In genomic region chr11:65862191-65862735, GRCh38 we compare ENCODE assay signal across 1 cellular context.
TF ChIP-seq lines count a peak whose summit lies in the region.

No MANE protein-coding gene starts in this region.

TF ChIP-seq in WTC11, 78 proteins besides CTCF, POLR2A, EP300 and RAD21 (continued from another document):
- TF ChIP-seq STAT6 (CRISPR knock-in tag; conservative IDR thresholded peaks at IDR 0.05; ENCODE audit: low read depth) (no peak), ZNF232 (CRISPR knock-in tag; IDR thresholded peaks at IDR 0.05) (no peak), TCF7 (CRISPR knock-in tag; IDR thresholded peaks at IDR 0.05; ENCODE audit: low read depth) (no peak), RELA (CRISPR knock-in tag; IDR thresholded peaks at IDR 0.05; ENCODE audit: borderline replicate concordance) (no peak), CDX4 (CRISPR knock-in tag; IDR thresholded peaks at IDR 0.05; ENCODE audit: borderline replicate concordance) (no peak), USF1 (CRISPR knock-in tag; IDR thresholded peaks at IDR 0.05) (no peak), AR (CRISPR knock-in tag; IDR thresholded peaks at IDR 0.05) (no peak), ETV6 (CRISPR knock-in tag; IDR thresholded peaks at IDR 0.05) (no peak), JUN (CRISPR knock-in tag; IDR thresholded peaks at IDR 0.05) (no peak), GRHL2 (CRISPR knock-in tag; IDR thresholded peaks at IDR 0.05; ENCODE audit: insufficient replicate concordance, severe bottlenecking) (no peak), TP53 (CRISPR knock-in tag; IDR thresholded peaks at IDR 0.05) (no peak), TEAD4 (CRISPR knock-in tag; IDR thresholded peaks at IDR 0.05) (no peak)
- TF ChIP-seq, protein P1, sequence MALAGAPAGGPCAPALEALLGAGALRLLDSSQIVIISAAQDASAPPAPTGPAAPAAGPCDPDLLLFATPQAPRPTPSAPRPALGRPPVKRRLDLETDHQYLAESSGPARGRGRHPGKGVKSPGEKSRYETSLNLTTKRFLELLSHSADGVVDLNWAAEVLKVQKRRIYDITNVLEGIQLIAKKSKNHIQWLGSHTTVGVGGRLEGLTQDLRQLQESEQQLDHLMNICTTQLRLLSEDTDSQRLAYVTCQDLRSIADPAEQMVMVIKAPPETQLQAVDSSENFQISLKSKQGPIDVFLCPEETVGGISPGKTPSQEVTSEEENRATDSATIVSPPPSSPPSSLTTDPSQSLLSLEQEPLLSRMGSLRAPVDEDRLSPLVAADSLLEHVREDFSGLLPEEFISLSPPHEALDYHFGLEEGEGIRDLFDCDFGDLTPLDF (CRISPR knock-in tag; IDR thresholded peaks at IDR 0.05), result no peak
- TF ChIP-seq, protein P2, sequence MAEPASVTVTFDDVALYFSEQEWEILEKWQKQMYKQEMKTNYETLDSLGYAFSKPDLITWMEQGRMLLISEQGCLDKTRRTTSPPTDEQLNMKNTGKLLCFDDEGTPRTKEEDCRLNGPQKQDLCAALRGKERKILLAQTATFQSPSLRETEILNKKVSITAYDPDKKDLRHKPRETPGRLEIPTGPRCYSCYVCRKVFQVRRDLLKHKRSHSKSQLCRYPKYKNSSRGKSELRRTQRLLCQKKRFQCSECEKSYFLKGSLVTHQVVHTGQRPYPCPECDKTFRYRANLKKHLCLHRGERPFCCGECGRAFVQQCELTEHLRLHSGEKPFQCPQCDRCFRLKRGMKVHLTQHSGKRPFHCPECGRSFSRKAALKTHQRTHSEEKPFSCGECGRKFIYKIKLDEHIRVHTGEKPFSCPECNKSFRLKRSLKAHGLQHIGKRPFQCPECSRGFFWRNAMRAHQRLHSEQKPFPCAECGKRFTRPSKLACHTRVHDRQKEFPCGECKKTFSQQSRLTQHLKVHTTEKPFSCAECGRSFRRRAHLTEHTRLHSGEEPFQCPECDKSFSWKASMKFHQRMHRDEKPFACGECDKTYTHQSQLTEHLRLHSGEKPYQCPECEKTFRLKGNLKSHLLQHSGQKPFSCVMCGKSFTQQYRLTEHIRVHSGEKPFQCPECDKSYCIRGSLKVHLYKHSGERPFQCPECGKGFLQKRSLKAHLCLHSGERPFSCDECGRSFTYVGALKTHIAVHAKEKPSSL (CRISPR knock-in tag; conservative IDR thresholded peaks at IDR 0.05), result no peak
